In the genomic region with DNA sequence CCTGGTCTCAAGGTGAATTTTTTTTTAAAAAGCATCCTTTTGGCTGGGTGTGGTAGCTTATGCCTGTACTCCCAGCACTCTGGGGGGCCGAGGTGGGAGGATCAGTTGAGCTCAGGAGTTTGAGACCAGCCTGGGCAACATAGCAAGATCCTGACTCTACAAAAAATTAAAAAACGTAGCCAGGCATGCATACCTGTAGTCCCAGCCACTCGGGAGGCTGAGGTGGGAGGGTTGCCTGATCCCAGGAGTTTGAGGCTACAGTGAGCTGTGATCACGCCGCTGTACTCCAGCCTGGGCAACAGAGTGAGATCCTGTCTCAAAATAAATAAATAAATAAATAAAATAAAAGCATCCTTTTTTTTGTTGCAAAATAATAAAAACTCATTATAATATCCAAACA, we compare ENCODE assay signal across 27 cellular contexts.
"Had no signal": no experiment of that assay in that cellular context is flagged by ENCODE, and none has a peak within 500 bp of the region (broad histone marks: within the 10 kb centered on the region; RNA-seq: fewer than 3 reads in every experiment).

No MANE protein-coding gene starts in this region.

- ATAC-seq: stimulated activated effector memory CD8-positive, alpha-beta T cell treated with anti-CD3 and anti-CD28 coated beads, Interleukin-12 subunit alpha, Interleukin-12 subunit beta, amount 100 ng/mL, for 72 hours; stimulated activated memory B cell treated with anti-CD40 and anti-IgM and Interleukin-4, amounts not matched to agents 10 μg/mL and 1 μg/mL and 100 μg/mL, for 72 hours; stimulated activated naive B cell treated with anti-CD40 and anti-IgM and Interleukin-4, amounts not matched to agents 10 μg/mL and 1 μg/mL and 100 μg/mL, for 72 hours; stimulated activated naive CD8-positive, alpha-beta T cell treated with anti-CD3 and anti-CD28 coated beads, Interleukin-15, amount 100 ng/mL, for 72 hours; stimulated activated naive CD8-positive, alpha-beta T cell treated with anti-CD3 and anti-CD28 coated beads, Interleukin-15, Interleukin-2, amounts not matched to agents 100 U/mL and 50 U/mL, for 24 hours; upper lobe of right lung had no signal

- DNase-seq: stimulated activated CD4-positive, alpha-beta T cell treated with anti-CD3 and anti-CD28 coated beads, Interleukin-2, amount 100 ng/mL, for 48 hours; stimulated activated CD4-positive, alpha-beta T cell treated with anti-CD3 and anti-CD28 coated beads, Interleukin-4, amount 100 ng/mL, for 1 hour; stimulated activated CD4-positive, alpha-beta T cell treated with anti-CD3 and anti-CD28 coated beads, Interleukin-4, amount 100 ng/mL, for 24 hours; stimulated activated CD4-positive, alpha-beta T cell treated with anti-CD3 and anti-CD28 coated beads, Interleukin-4, amount 100 ng/mL, for 4 hours; stimulated activated CD8-positive, alpha-beta memory T cell treated with anti-CD3 and anti-CD28 coated beads, Interleukin-4, amount 100 ng/mL, for 48 hours; stimulated activated naive B cell treated with anti-CD40 and anti-IgM and Interleukin-4, amounts not matched to agents 10 μg/mL and 1 μg/mL and 100 μg/mL, for 72 hours; stimulated activated naive CD4-positive, alpha-beta T cell; stimulated activated naive CD4-positive, alpha-beta T cell treated with Interleukin-2 at 50 U/mL for 16 hours; stimulated activated naive CD8-positive, alpha-beta T cell treated with anti-CD3 and anti-CD28 coated beads, Interleukin-15, amount 100 ng/mL, for 72 hours; stimulated activated naive CD8-positive, alpha-beta T cell treated with anti-CD3 and anti-CD28 coated beads, Interleukin-15, Interleukin-2, amounts not matched to agents 100 U/mL and 50 U/mL, for 24 hours; stomach; testis; thyroid gland; tibial artery; transverse colon; trophoblast cell; upper lobe of left lung; upper lobe of right lung; uterus had no signal

- H3K9me3 ChIP-seq: stomach, suprapubic skin, testis, thoracic aorta, thyroid gland, tibial artery, tibial nerve, transverse colon, upper lobe of left lung, upper lobe of right lung, uterus, vagina had no signal

- H3K27me3 ChIP-seq: stomach, suprapubic skin, testis, thyroid gland, tibial artery, tibial nerve, transverse colon, upper lobe of left lung, upper lobe of right lung, uterus, vagina had no signal

- H3K4me3 ChIP-seq: stomach, suprapubic skin, testis, thoracic aorta, thyroid gland, tibial artery, tibial nerve, transverse colon, upper lobe of left lung, upper lobe of right lung, uterus, vagina had no signal

- H3K36me3 Mint-ChIP-seq: stimulated activated effector memory CD8-positive, alpha-beta T cell treated with anti-CD3 and anti-CD28 coated beads, Interleukin-12 subunit alpha, Interleukin-12 subunit beta, amount 100 ng/mL, for 72 hours; stimulated activated memory B cell treated with anti-CD40 and anti-IgM and Interleukin-4, amounts not matched to agents 10 μg/mL and 1 μg/mL and 100 μg/mL, for 72 hours; stimulated activated naive B cell treated with anti-CD40 and anti-IgM and Interleukin-4, amounts not matched to agents 10 μg/mL and 1 μg/mL and 100 μg/mL, for 72 hours had no signal

- H3K27me3 Mint-ChIP-seq: stimulated activated memory B cell treated with anti-CD40 and anti-IgM and Interleukin-4, amounts not matched to agents 10 μg/mL and 1 μg/mL and 100 μg/mL, for 72 hours; stimulated activated naive CD8-positive, alpha-beta T cell treated with anti-CD3 and anti-CD28 coated beads, Interleukin-15, amount 100 ng/mL, for 72 hours; stimulated activated naive CD8-positive, alpha-beta T cell treated with anti-CD3 and anti-CD28 coated beads, Interleukin-15, Interleukin-2, amounts not matched to agents 100 ng/mL and 50 ng/mL, for 24 hours; type B pancreatic cell had no signal

- H3K4me3 Mint-ChIP-seq: stimulated activated effector memory CD8-positive, alpha-beta T cell treated with anti-CD3 and anti-CD28 coated beads, Interleukin-12 subunit alpha, Interleukin-12 subunit beta, amount 100 ng/mL, for 72 hours; stimulated activated memory B cell treated with anti-CD40 and anti-IgM and Interleukin-4, amounts not matched to agents 10 μg/mL and 1 μg/mL and 100 μg/mL, for 72 hours; stimulated activated naive B cell treated with anti-CD40 and anti-IgM and Interleukin-4, amounts not matched to agents 10 μg/mL and 1 μg/mL and 100 μg/mL, for 72 hours; stimulated activated naive CD8-positive, alpha-beta T cell treated with anti-CD3 and anti-CD28 coated beads, Interleukin-15, amount 100 ng/mL, for 72 hours; stimulated activated naive CD8-positive, alpha-beta T cell treated with anti-CD3 and anti-CD28 coated beads, Interleukin-15, Interleukin-2, amounts not matched to agents 100 ng/mL and 50 ng/mL, for 24 hours; type B pancreatic cell had no signal

- H3K27ac ChIP-seq: stomach, suprapubic skin, testis, thoracic aorta, thyroid gland, tibial artery, transverse colon, upper lobe of right lung, vagina had no signal

- H3K36me3 ChIP-seq: thyroid gland, transverse colon, upper lobe of right lung, uterus, vagina had no signal

- H3K9me3 Mint-ChIP-seq: stimulated activated effector memory CD8-positive, alpha-beta T cell treated with anti-CD3 and anti-CD28 coated beads, Interleukin-12 subunit alpha, Interleukin-12 subunit beta, amount 100 ng/mL, for 72 hours; stimulated activated memory B cell treated with anti-CD40 and anti-IgM and Interleukin-4, amounts not matched to agents 10 μg/mL and 1 μg/mL and 100 μg/mL, for 72 hours; stimulated activated naive B cell treated with anti-CD40 and anti-IgM and Interleukin-4, amounts not matched to agents 10 μg/mL and 1 μg/mL and 100 μg/mL, for 72 hours; stimulated activated naive CD8-positive, alpha-beta T cell treated with anti-CD3 and anti-CD28 coated beads, Interleukin-15, amount 100 ng/mL, for 72 hours; stimulated activated naive CD8-positive, alpha-beta T cell treated with anti-CD3 and anti-CD28 coated beads, Interleukin-15, Interleukin-2, amounts not matched to agents 100 ng/mL and 50 ng/mL, for 24 hours; type B pancreatic cell had no signal

- H3K27ac Mint-ChIP-seq: stimulated activated effector memory CD8-positive, alpha-beta T cell treated with anti-CD3 and anti-CD28 coated beads, Interleukin-12 subunit alpha, Interleukin-12 subunit beta, amount 100 ng/mL, for 72 hours; stimulated activated memory B cell treated with anti-CD40 and anti-IgM and Interleukin-4, amounts not matched to agents 10 μg/mL and 1 μg/mL and 100 μg/mL, for 72 hours; stimulated activated naive B cell treated with anti-CD40 and anti-IgM and Interleukin-4, amounts not matched to agents 10 μg/mL and 1 μg/mL and 100 μg/mL, for 72 hours; stimulated activated naive CD8-positive, alpha-beta T cell treated with anti-CD3 and anti-CD28 coated beads, Interleukin-15, amount 100 ng/mL, for 72 hours; stimulated activated naive CD8-positive, alpha-beta T cell treated with anti-CD3 and anti-CD28 coated beads, Interleukin-15, Interleukin-2, amounts not matched to agents 100 ng/mL and 50 ng/mL, for 24 hours; type B pancreatic cell had no signal

- H3K4me1 Mint-ChIP-seq: stimulated activated effector memory CD8-positive, alpha-beta T cell treated with anti-CD3 and anti-CD28 coated beads, Interleukin-12 subunit alpha, Interleukin-12 subunit beta, amount 100 ng/mL, for 72 hours; stimulated activated memory B cell treated with anti-CD40 and anti-IgM and Interleukin-4, amounts not matched to agents 10 μg/mL and 1 μg/mL and 100 μg/mL, for 72 hours; stimulated activated naive CD8-positive, alpha-beta T cell treated with anti-CD3 and anti-CD28 coated beads, Interleukin-15, amount 100 ng/mL, for 72 hours had no signal
